30 cellular contexts compared by ENCODE assay signal in the genomic region with DNA sequence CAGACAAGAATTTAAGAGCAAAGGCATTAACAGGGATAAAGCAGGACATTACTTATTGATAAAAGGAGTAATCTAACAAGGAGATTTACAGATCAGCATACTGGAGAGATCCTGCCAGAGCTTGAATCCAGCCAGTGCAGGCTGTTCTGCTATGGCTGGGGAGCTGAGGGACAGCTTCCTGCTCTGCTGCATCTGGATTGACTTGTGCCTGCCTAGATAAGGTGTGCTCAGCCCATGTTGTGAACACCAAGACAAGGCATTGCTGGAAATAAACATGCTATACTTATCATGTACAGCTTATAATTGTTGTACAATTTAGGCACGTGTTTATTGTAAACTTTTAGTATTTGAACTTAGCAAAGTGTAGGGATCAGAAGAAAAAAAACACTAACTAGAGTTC.
"Had no signal": no experiment of that assay in that cellular context is flagged by ENCODE, and none has a peak within 500 bp of the region (broad histone marks: within the 10 kb centered on the region; RNA-seq: fewer than 3 reads in every experiment).

No MANE protein-coding gene starts in this region.

- DNase-seq: naive thymus-derived CD4-positive, alpha-beta T cell; natural killer cell; occipital lobe; ovary; posterior cingulate gyrus; psoas muscle; right cardiac atrium; right lobe of liver; spleen; stimulated activated CD4-positive, alpha-beta T cell treated with anti-CD3 and anti-CD28 coated beads, Interleukin-12 subunit alpha, Interleukin-12 subunit beta, amount 100 ng/mL, for 4 hours; stimulated activated CD4-positive, alpha-beta T cell treated with anti-CD3 and anti-CD28 coated beads, Interleukin-1b, Interleukin-23, amount 100 ng/mL, for 48 hours; stimulated activated CD4-positive, alpha-beta T cell treated with anti-CD3 and anti-CD28 coated beads, Interleukin-4, amount 100 ng/mL, for 1 hour; stimulated activated CD4-positive, alpha-beta T cell treated with anti-CD3 and anti-CD28 coated beads, Interleukin-4, amount 100 ng/mL, for 4 hours; stimulated activated CD8-positive, alpha-beta memory T cell treated with anti-CD3 and anti-CD28 coated beads, Interleukin-4, amount 100 ng/mL, for 48 hours; stimulated activated naive CD4-positive, alpha-beta T cell; stimulated activated naive CD8-positive, alpha-beta T cell treated with anti-CD3 and anti-CD28 coated beads, Interleukin-15, Interleukin-2, amounts not matched to agents 100 U/mL and 50 U/mL, for 24 hours; stomach; thyroid gland; trophoblast cell; upper lobe of right lung; uterus had no signal

- H3K36me3 ChIP-seq: neural progenitor cell, ovary, right lobe of liver, spleen, stomach, thoracic aorta, thyroid gland, tibial nerve, upper lobe of right lung, uterus had no signal

- H3K27ac Mint-ChIP-seq: naive thymus-derived CD4-positive, alpha-beta T cell; natural killer cell; neural progenitor cell; progenitor cell of endocrine pancreas; stimulated activated memory B cell treated with anti-CD40 and anti-IgM and Interleukin-4, amounts not matched to agents 10 μg/mL and 1 μg/mL and 100 μg/mL, for 72 hours had no signal

- H3K4me3 Mint-ChIP-seq: naive thymus-derived CD4-positive, alpha-beta T cell; natural killer cell; nephron; neural progenitor cell; stimulated activated memory B cell treated with anti-CD40 and anti-IgM and Interleukin-4, amounts not matched to agents 10 μg/mL and 1 μg/mL and 100 μg/mL, for 72 hours had no signal

- H3K27me3 ChIP-seq: ovary, right lobe of liver, thyroid gland, tibial nerve, uterus had no signal

- H3K4me3 ChIP-seq: neural progenitor cell, ovary, psoas muscle, right lobe of liver, skin epidermis, smooth muscle cell, spleen, stomach, thoracic aorta, thyroid gland, tibial nerve, upper lobe of right lung, uterus had no signal

- H3K4me1 ChIP-seq: neural progenitor cell, parathyroid adenoma, psoas muscle, right lobe of liver, spleen, stomach, thyroid gland, tibial nerve, upper lobe of right lung, uterus had no signal

- H3K27ac ChIP-seq: neural progenitor cell, ovary, parathyroid adenoma, psoas muscle, right lobe of liver, skin epidermis, spleen, stomach, thoracic aorta, thyroid gland, tibial nerve, upper lobe of right lung, uterus had no signal

- H3K4me1 Mint-ChIP-seq: naive thymus-derived CD4-positive, alpha-beta T cell; natural killer cell; nephron; neural progenitor cell; stimulated activated memory B cell treated with anti-CD40 and anti-IgM and Interleukin-4, amounts not matched to agents 10 μg/mL and 1 μg/mL and 100 μg/mL, for 72 hours had no signal

- H3K9me3 ChIP-seq: ovary, right lobe of liver, thoracic aorta, thyroid gland, upper lobe of right lung, uterus had no signal

- H3K36me3 Mint-ChIP-seq: natural killer cell, neural progenitor cell had no signal

- ATAC-seq: naive thymus-derived CD4-positive, alpha-beta T cell; natural killer cell; psoas muscle; right cardiac atrium; right lobe of liver; stimulated activated naive CD8-positive, alpha-beta T cell treated with anti-CD3 and anti-CD28 coated beads, Interleukin-15, Interleukin-2, amounts not matched to agents 100 U/mL and 50 U/mL, for 24 hours; upper lobe of right lung had no signal
